ENCODE assay signal across 9 cellular contexts in genomic region chr3:17730318-17730967, GRCh38. TPM values are rescaled to one million over a fixed set of nuclear protein-coding genes. Genes with fewer than 3 reads are reported as not detected.
DNase-seq lines count a peak whose midpoint lies in the region; ATAC-seq and TF ChIP-seq lines count a peak whose summit lies in the region.
"Had no signal": no experiment of that assay in that cellular context is flagged by ENCODE, and none has a peak within 500 bp of the region (broad histone marks: within the 10 kb centered on the region; RNA-seq: fewer than 3 reads in every experiment).

No MANE protein-coding gene starts in this region.

- ATAC-seq in left cardiac atrium (peak in 1 of 2 donors; percentile 30), GM18870 (IDR thresholded peaks at IDR 0.05; ENCODE audit: unreplicated experiment) (no peak)

- no peaks in the 10 kb centered on the region for H3K9me3 ChIP-seq in BE2C

- intact Hi-C loops in left cardiac atrium (cut with DNase I), result no loop called here

- H3K36me3 ChIP-seq in BE2C, result no peaks in the 10 kb centered on the region

- H3K27ac ChIP-seq in caudate nucleus (ENCODE audit: low read depth, low read length), result no peak overlapping the region
- H3K27ac ChIP-seq: VCaP had no signal

- no peak for TF ChIP-seq CTCF in BE2C (IDR thresholded peaks at IDR 0.05; ENCODE audit: low read depth, low read length)

- DNase-seq in BE2C (peak; percentile 28), HuH-7 (ENCODE audit: low spot score) (peak; percentile 59), SHP77 (lab: John Stamatoyannopoulos, UW) (peak; percentile 47 to 83), left cardiac atrium (peak; percentile 29), caudate nucleus (lab: John Stamatoyannopoulos, UW) (no peak), SIG-M5 (lab: John Stamatoyannopoulos, UW) (no peak)
- no peak for DNase-seq in central memory CD4-positive, alpha-beta T cell

- no peak overlapping the region for H3K4me3 ChIP-seq in BE2C (ENCODE audit: low read depth, low read length)

- H3K27me3 ChIP-seq in BE2C, result no peaks in the 10 kb centered on the region

- H3K4me1 ChIP-seq in BE2C, result no peaks in the 10 kb centered on the region

RNA-seq across cellular contexts. Expression of gene TBC1D5, which starts 12.0 kb away (rescaled TPM):
- 7.5 TPM for polyA plus RNA-seq in BE2C (2012; ENCODE audit: insufficient read depth, insufficient read length, low read depth)
- total RNA-seq in left cardiac atrium, result 10 to 100 TPM; 33.2 to 38.7 TPM

Comparison
In these comparisons a context has a peak if more than half of its experiments do, and no peak if none do; other contexts are left out.
1. DNase-seq: peak in BE2C (single experiment), HuH-7 (single experiment), SHP77 (2 of 2) and left cardiac atrium (single experiment); none in central memory CD4-positive, alpha-beta T cell (single experiment), caudate nucleus (0 of 61) and SIG-M5 (single experiment).